Comparison of ENCODE assay signal across 8 cellular contexts in genomic region chr2:235983016-235983415, GRCh38.
"Had no signal": no experiment of that assay in that cellular context is flagged by ENCODE, and none has a peak within 500 bp of the region (broad histone marks: within the 10 kb centered on the region; RNA-seq: fewer than 3 reads in every experiment).

No MANE protein-coding gene starts in this region.

- H3K9ac ChIP-seq: GM23248 had no signal

- ATAC-seq: HepG2 had no signal

- H3K27ac Mint-ChIP-seq: IgD-negative memory B cell had no signal

- H2AFZ ChIP-seq: GM23248 had no signal

- H3K27ac ChIP-seq: GM23248, HL-60 had no signal

- H3K27me3 Mint-ChIP-seq: IgD-negative memory B cell had no signal

- H3K36me3 Mint-ChIP-seq: IgD-negative memory B cell had no signal

- H3K4me1 Mint-ChIP-seq: IgD-negative memory B cell had no signal

- H3K4me3 ChIP-seq: GM23248 had no signal

- H3K4me3 Mint-ChIP-seq: IgD-negative memory B cell had no signal

- DNase-seq: GM23248, GOT3, H7, HCEC 1CT, KBM-7 had no signal
